ENCODE assay signal across 10 cellular contexts in genomic region chr19:7868326-7868670, GRCh38. TPM values are rescaled to one million over a fixed set of nuclear protein-coding genes. Genes with fewer than 3 reads are reported as not detected.
DNase-seq lines count a peak whose midpoint lies in the region; ATAC-seq, FAIRE-seq and TF ChIP-seq lines count a peak whose summit lies in the region.
"Had no signal": no experiment of that assay in that cellular context is flagged by ENCODE, and none has a peak within 500 bp of the region (broad histone marks: within the 10 kb centered on the region; RNA-seq: fewer than 3 reads in every experiment).

No MANE protein-coding gene starts in this region.

- H2AFZ ChIP-seq in K562 (ENCODE audit: low read depth, low read length) = peak overlapping the region; percentile 99

- TF ChIP-seq EP300 in K562 (IDR thresholded peaks at IDR 0.05; ENCODE audit: low read length) = no peak

- H3K27me3 Mint-ChIP-seq in CD8-positive, alpha-beta T cell (ENCODE audit: low read depth) = peaks cover 24% of the 10 kb centered on the region
- peaks cover 61% of the 10 kb centered on the region for H3K27me3 Mint-ChIP-seq in nephron (ENCODE audit: low read depth)

- in situ Hi-C loops in K562 (cut with MboI) = no loop called here

- 0 out of 2 replicates have a peak, but pooled peaks have one; percentile 40 for TF ChIP-seq POLR2A in K562 (conservative IDR thresholded peaks at IDR 0.05)

- WGBS in K562 (ENCODE audit: insufficient coverage, low coverage, missing lambda C conversion rate) = 2% methylated on average over 17 of the region's 21 CpGs

- POLR2A ChIA-PET in CD8-positive, alpha-beta T cell (lab: Charles Lee) = interaction anchor here (1.0 to 1.9 kb wide), 3 partner anchors 13 to 238 kb away, joined by 4 to 13 read pairs (median 7); partner anchors contain the start of genes PET100, SNAPC2 and XAB2
- POLR2A ChIA-PET in K562 (lab: Yijun Ruan, JAX) = interaction anchor here (0.6 to 2.0 kb wide), 9 partner anchors 10 to 528 kb away, joined by 3 to 16 read pairs (median 5); partner anchors contain the start of genes MAP2K7 and SNAPC2

- H3K9me3 ChIP-seq in CD8-positive, alpha-beta T cell (ENCODE audit: low read length) = no peaks in the 10 kb centered on the region
- H3K9me3 ChIP-seq in MG63 (no peaks in the 10 kb centered on the region), K562 (replicated peaks; ENCODE audit: control insufficient read depth, insufficient read depth, low read depth, low read length) (no peaks in the 10 kb centered on the region)

- H3K9me3 Mint-ChIP-seq in CD8-positive, alpha-beta T cell = no peaks in the 10 kb centered on the region
- H3K9me3 Mint-ChIP-seq in nephron = no peaks in the 10 kb centered on the region

- peak overlapping the region; percentile 61 for H3K4me3 ChIP-seq in CD8-positive, alpha-beta T cell (ENCODE audit: low read depth, low read length)
- peak overlapping the region; percentile 48 for H3K4me3 ChIP-seq in MG63
- peak overlapping the region; percentile 75 for H3K4me3 ChIP-seq in K562

- no TSS peak for BruUV-seq in K562 (replicated peaks; lab: Mats Ljungman, UMichigan)

- no peak for TF ChIP-seq CTCF in CD8-positive, alpha-beta T cell (IDR thresholded peaks at IDR 0.05)
- TF ChIP-seq CTCF in K562 (IDR thresholded peaks at IDR 0.05 in 2 of 3, conservative IDR thresholded peaks at IDR 0.05 in 1 of 3; ENCODE audit: insufficient read depth in 2 of 3, low read depth in 1 of 3, low read length in 3 of 3) = no peak
- no peak for TF ChIP-seq CTCF in nephron (IDR thresholded peaks at IDR 0.05; ENCODE audit: unreplicated experiment in 3 of 3)
- no peak for TF ChIP-seq CTCF in omental fat pad (IDR thresholded peaks at IDR 0.05)

- no peak for TF ChIP-seq RAD21 in K562 (CRISPR knock-in tag; conservative IDR thresholded peaks at IDR 0.05 in 1 of 2, IDR thresholded peaks at IDR 0.05 in 1 of 2)

- peaks cover 4% of the 10 kb centered on the region for H3K27me3 ChIP-seq in CD8-positive, alpha-beta T cell (ENCODE audit: insufficient read depth, low read length)
- H3K27me3 ChIP-seq in MG63 (peaks cover 10% of the 10 kb centered on the region), K562 (ENCODE audit: control insufficient read depth in 2 of 2, insufficient read depth in 2 of 2, low read length in 2 of 2) (no peaks in the 10 kb centered on the region; a peak in 1 of 5 replicates)

- peaks cover 41% of the 10 kb centered on the region for H3K4me1 Mint-ChIP-seq in CD8-positive, alpha-beta T cell (ENCODE audit: low read depth)
- peaks cover 12% of the 10 kb centered on the region for H3K4me1 Mint-ChIP-seq in nephron

- H4K20me1 ChIP-seq in K562 (replicated peaks; ENCODE audit: control insufficient read depth, insufficient read depth, low read length) = peaks cover 13% of the 10 kb centered on the region

- peak in 1 of 7 experiments; percentile 33 for DNase-seq in CD8-positive, alpha-beta T cell
- DNase-seq in MG63 (peak; percentile 59), K562 (ENCODE audit: extremely low read depth in 1 of 4, low spot score in 3 of 4) (peak in 2 of 4 experiments; percentile 45 to 47), LoVo (ENCODE audit: low spot score) (no peak), omental fat pad (ENCODE audit: low spot score) (no peak), ecto neural progenitor cell (ENCODE audit: low spot score) (no peak)
- no peak for DNase-seq in activated CD8-positive, alpha-beta memory T cell treated with anti-CD3 and anti-CD28 coated beads, Interleukin-2, amount 50 U/mL, for 48 hours
- DNase-seq: cerebellar nuclear complex had no signal

- H3K4me2 ChIP-seq in K562 (ENCODE audit: insufficient read depth, low read length) = peak overlapping the region; percentile 83

- CTCF ChIA-PET in CD8-positive, alpha-beta T cell (lab: Charles Lee) = interaction anchor here (0.6 to 1.9 kb wide), 11 partner anchors 9 to 76 kb away, joined by 3 to 19 read pairs (median 7); partner anchors contain the start of genes MAP2K7 and TIMM44
- CTCF ChIA-PET in K562 (lab: Yijun Ruan, JAX; ENCODE audit: low intra/inter-chr PET ratio) = interaction anchor here (1.2 kb wide), 1 partner anchor 16 kb away, joined by 3 read pairs; no protein-coding TSS in a partner anchor

- no peaks in the 10 kb centered on the region for H3K36me3 Mint-ChIP-seq in CD8-positive, alpha-beta T cell
- H3K36me3 Mint-ChIP-seq in nephron (ENCODE audit: low read depth) = no peaks in the 10 kb centered on the region

- intact Hi-C loops in CD8-positive, alpha-beta T cell (cut with DNase I, micrococcal nuclease) = loop anchor here (1.0 to 5.0 kb wide), 4 partner anchors 15 to 649 kb away; partner anchors contain the start of genes STXBP2 (in 1 of the 2) and TRAPPC5 (in 1 of the 2)
- intact Hi-C loops in K562 (cut with micrococcal nuclease) = no loop called here

- no peak overlapping the region for H3K27ac ChIP-seq in CD8-positive, alpha-beta T cell (ENCODE audit: low read depth, low read length)
- H3K27ac ChIP-seq in K562 (ENCODE audit: extremely low read depth, low read depth, low read length) = peak overlapping the region; percentile 71; the same call in 2 of the 3 replicates

- H3K4me1 ChIP-seq in CD8-positive, alpha-beta T cell (ENCODE audit: insufficient read depth, low read length) = peaks cover 58% of the 10 kb centered on the region
- peaks cover 15 to 89% of the 10 kb centered on the region in 2 experiments; a peak in 4 of 5 replicates for H3K4me1 ChIP-seq in K562 (replicated peaks in 1 of 2; ENCODE audit: control insufficient read depth in 2 of 2, insufficient read depth in 2 of 2, low read length in 2 of 2)

- H3K36me3 ChIP-seq in CD8-positive, alpha-beta T cell (ENCODE audit: insufficient read depth, low read length) = no peaks in the 10 kb centered on the region
- H3K36me3 ChIP-seq in MG63 (no peaks in the 10 kb centered on the region), K562 (ENCODE audit: control insufficient read depth, insufficient read depth, low read length) (no peaks in the 10 kb centered on the region)

- no peak overlapping the region for H3K27ac Mint-ChIP-seq in CD8-positive, alpha-beta T cell
- no peak overlapping the region for H3K27ac Mint-ChIP-seq in nephron

- H3K9ac ChIP-seq in K562 (ENCODE audit: insufficient read depth in 1 of 2, low read depth in 2 of 2, low read length in 2 of 2) = peak overlapping the region in 1 of 2 experiments; percentile 88; a peak in 3 of 4 replicates

- no peaks in the 10 kb centered on the region for H3K79me2 ChIP-seq in K562 (ENCODE audit: control insufficient read depth, insufficient read depth, low read length)

- no peak for FAIRE-seq in K562 (lab: Jason Lieb, UNC)

- no peak for ATAC-seq in CD8-positive, alpha-beta T cell
- ATAC-seq in K562 (no peak; the same call in 2 of the 3 replicates), omental fat pad (ENCODE audit: low FRiP score) (no peak)

- no peaks in the 10 kb centered on the region for H3K9me1 ChIP-seq in K562 (ENCODE audit: control insufficient read depth, insufficient read depth, low read length)

- H3K4me3 Mint-ChIP-seq in CD8-positive, alpha-beta T cell = peak overlapping the region; percentile 82
- H3K4me3 Mint-ChIP-seq in nephron = peak overlapping the region in 2 of 3 experiments; percentile 58 to 72

RNA-seq across cellular contexts. Expression of gene PRR36, which starts 5.9 kb away (rescaled TPM):
- total RNA-seq in CD8-positive, alpha-beta T cell = under 1 TPM; 0.19 to 0.47 TPM
- not detected in 2 replicates for total RNA-seq in MG63 (2014; rRNA removed; shearing (Covaris generic); ENCODE audit: low replicate concordance)
- total RNA-seq in K562 (2011; cell fraction: chromatin; rRNA removed; ENCODE audit: low replicate concordance) = 0.14 and 0.35 TPM in 2 replicates
- 0.17 and 0.26 TPM in 2 replicates for total RNA-seq in K562 (2011; cell fraction: nucleolus; rRNA removed)
- total RNA-seq in K562 (2011; cell fraction: nucleoplasm; rRNA removed) = 0.22 and 0.53 TPM in 2 replicates
- total RNA-seq in K562 (2014; rRNA removed) (0.05 TPM in 1 of 2 replicates, not detected in the other), K562 (2014; rRNA removed; fragmentation: Illumina TruSeq; extraction: Trizol) (not detected in 2 replicates), K562 (2015; rRNA removed; fragmentation: Illumina TruSeq; extraction: Trizol) (0.04 TPM in 1 of 2 replicates, not detected in the other), K562 (2021) (0.29 and 0.42 TPM in 2 replicates), omental fat pad (not detected)
- polyA plus RNA-seq in K562 (2011; rRNA removed) (0.07 TPM in 1 of 2 replicates, not detected in the other), K562 (2014; fragmentation: Illumina TruSeq; extraction: Trizol) (0.06 and 0.14 TPM in 2 replicates), K562 (2014; fragmentation: Nextera tagmentation; extraction: Ambion mirVana) (not detected), K562 (2014; rRNA removed) (not detected in 2 replicates)
- polyA plus RNA-seq in K562 (2011; cell fraction: cytosol; rRNA removed) = 0.09 and 0.13 TPM in 2 replicates
- 0.25 and 0.30 TPM in 2 replicates for polyA plus RNA-seq in K562 (2011; cell fraction: nucleus; rRNA removed)
- 0.16 and 0.22 TPM in 2 replicates for polyA plus RNA-seq in K562 (2012)
- polyA minus RNA-seq in K562 (2011; rRNA and poly(A)+ RNA removed) = 0.06 TPM in 1 of 2 replicates, not detected in the other
- 0.29 and 0.82 TPM in 2 replicates for polyA minus RNA-seq in K562 (2011; cell fraction: cytosol; rRNA and poly(A)+ RNA removed)
- polyA minus RNA-seq in K562 (2011; cell fraction: nucleus; rRNA and poly(A)+ RNA removed) = 0.11 and 0.13 TPM in 2 replicates
- total RNA-seq: subcutaneous adipose tissue had no signal

RNA-seq across cellular contexts. Expression of gene LRRC8E, which starts 20.0 kb away (rescaled TPM):
- not detected for total RNA-seq in CD8-positive, alpha-beta T cell
- total RNA-seq in MG63 (2014; rRNA removed; shearing (Covaris generic); ENCODE audit: low replicate concordance) = 11.9 and 20.1 TPM in 2 replicates
- 12.2 and 21.7 TPM in 2 replicates for total RNA-seq in K562 (2011; cell fraction: chromatin; rRNA removed; ENCODE audit: low replicate concordance)
- 17.6 and 21.2 TPM in 2 replicates for total RNA-seq in K562 (2011; cell fraction: nucleolus; rRNA removed)
- 11.2 and 13.3 TPM in 2 replicates for total RNA-seq in K562 (2011; cell fraction: nucleoplasm; rRNA removed)
- 4.8 TPM in 2 replicates for total RNA-seq in K562 (2014; rRNA removed)
- total RNA-seq in K562 (2014; rRNA removed; fragmentation: Illumina TruSeq; extraction: Trizol) = 1.4 and 3.2 TPM in 2 replicates
- total RNA-seq in K562 (2015; rRNA removed; fragmentation: Illumina TruSeq; extraction: Trizol) = 2.6 and 3.1 TPM in 2 replicates
- 5.7 and 7.1 TPM in 2 replicates for total RNA-seq in K562 (2021)
- 5.3 and 6.2 TPM in 2 replicates for polyA plus RNA-seq in K562 (2011; rRNA removed)
- 4.5 and 8.1 TPM in 2 replicates for polyA plus RNA-seq in K562 (2011; cell fraction: cytosol; rRNA removed)
- polyA plus RNA-seq in K562 (2011; cell fraction: nucleus; rRNA removed) = 4.7 and 5.5 TPM in 2 replicates
- polyA plus RNA-seq in K562 (2012) = 3.0 and 3.6 TPM in 2 replicates
- polyA plus RNA-seq in K562 (2014; fragmentation: Illumina TruSeq; extraction: Trizol) = 3.5 and 4.9 TPM in 2 replicates
- polyA plus RNA-seq in K562 (2014; fragmentation: Nextera tagmentation; extraction: Ambion mirVana) = under 1 TPM in 1 of 2 experiments, not detected in 1; 0.08 TPM
- 1.7 and 3.5 TPM in 2 replicates for polyA plus RNA-seq in K562 (2014; rRNA removed)
- polyA minus RNA-seq in K562 (2011; rRNA and poly(A)+ RNA removed) = 4.9 and 6.5 TPM in 2 replicates
- 5.1 and 6.6 TPM in 2 replicates for polyA minus RNA-seq in K562 (2011; cell fraction: cytosol; rRNA and poly(A)+ RNA removed)
- polyA minus RNA-seq in K562 (2011; cell fraction: nucleus; rRNA and poly(A)+ RNA removed) = 2.3 and 3.1 TPM in 2 replicates
- 1 to 10 TPM in 3 of 4 donors, under 1 TPM in 1; 0.79 to 6.5 (median 3.0) TPM for total RNA-seq in omental fat pad

RNA-seq across cellular contexts. Expression of gene MAP2K7, which starts 35.4 kb away (rescaled TPM):
- 100 to 1,000 TPM; 127 to 135 TPM for total RNA-seq in CD8-positive, alpha-beta T cell
- total RNA-seq in MG63 (2014; rRNA removed; shearing (Covaris generic); ENCODE audit: low replicate concordance) = 21.2 and 38.6 TPM in 2 replicates
- total RNA-seq in K562 (2011; cell fraction: chromatin; rRNA removed; ENCODE audit: low replicate concordance) = 34.2 and 92.8 TPM in 2 replicates
- total RNA-seq in K562 (2011; cell fraction: nucleolus; rRNA removed) = 57.2 and 57.4 TPM in 2 replicates
- 41.1 and 52.7 TPM in 2 replicates for total RNA-seq in K562 (2011; cell fraction: nucleoplasm; rRNA removed)
- total RNA-seq in K562 (2014; rRNA removed) = 19.4 and 23.9 TPM in 2 replicates
- total RNA-seq in K562 (2014; rRNA removed; fragmentation: Illumina TruSeq; extraction: Trizol) = 3.1 and 4.1 TPM in 2 replicates
- 11.3 and 12.3 TPM in 2 replicates for total RNA-seq in K562 (2015; rRNA removed; fragmentation: Illumina TruSeq; extraction: Trizol)
- 43.8 and 45.8 TPM in 2 replicates for total RNA-seq in K562 (2021)
- 14.9 and 15.7 TPM in 2 replicates for polyA plus RNA-seq in K562 (2011; rRNA removed)
- 16.0 and 27.0 TPM in 2 replicates for polyA plus RNA-seq in K562 (2011; cell fraction: cytosol; rRNA removed)
- 39.0 and 61.8 TPM in 2 replicates for polyA plus RNA-seq in K562 (2011; cell fraction: nucleus; rRNA removed)
- polyA plus RNA-seq in K562 (2012) = 29.3 and 31.2 TPM in 2 replicates
- polyA plus RNA-seq in K562 (2014; fragmentation: Illumina TruSeq; extraction: Trizol) = 14.1 and 27.3 TPM in 2 replicates
- under 1 TPM; 0.51 to 0.99 TPM for polyA plus RNA-seq in K562 (2014; fragmentation: Nextera tagmentation; extraction: Ambion mirVana)
- 37.6 and 40.1 TPM in 2 replicates for polyA plus RNA-seq in K562 (2014; rRNA removed)
- 4.7 and 7.6 TPM in 2 replicates for polyA minus RNA-seq in K562 (2011; rRNA and poly(A)+ RNA removed)
- polyA minus RNA-seq in K562 (2011; cell fraction: cytosol; rRNA and poly(A)+ RNA removed) = 17.0 and 17.8 TPM in 2 replicates
- 14.3 and 15.6 TPM in 2 replicates for polyA minus RNA-seq in K562 (2011; cell fraction: nucleus; rRNA and poly(A)+ RNA removed)
- 10 to 100 TPM; 12.9 to 13.7 (median 13.6) TPM for total RNA-seq in omental fat pad

RNA-seq across cellular contexts. Expression of gene EVI5L, which starts 38.3 kb away (rescaled TPM):
- total RNA-seq in CD8-positive, alpha-beta T cell = 1 to 10 TPM; 4.1 to 4.2 TPM
- total RNA-seq in MG63 (2014; rRNA removed; shearing (Covaris generic); ENCODE audit: low replicate concordance) = 21.4 and 31.0 TPM in 2 replicates
- total RNA-seq in K562 (2011; cell fraction: chromatin; rRNA removed; ENCODE audit: low replicate concordance) = 2.9 and 11.6 TPM in 2 replicates
- 6.2 and 7.6 TPM in 2 replicates for total RNA-seq in K562 (2011; cell fraction: nucleolus; rRNA removed)
- total RNA-seq in K562 (2011; cell fraction: nucleoplasm; rRNA removed) = 3.4 and 4.6 TPM in 2 replicates
- 1.0 and 1.1 TPM in 2 replicates for total RNA-seq in K562 (2014; rRNA removed)
- total RNA-seq in K562 (2014; rRNA removed; fragmentation: Illumina TruSeq; extraction: Trizol) = 0.13 and 0.76 TPM in 2 replicates
- 0.53 and 0.69 TPM in 2 replicates for total RNA-seq in K562 (2015; rRNA removed; fragmentation: Illumina TruSeq; extraction: Trizol)
- total RNA-seq in K562 (2021) = 1.8 and 1.9 TPM in 2 replicates
- polyA plus RNA-seq in K562 (2011; rRNA removed) = 1.4 and 2.8 TPM in 2 replicates
- 2.5 and 3.6 TPM in 2 replicates for polyA plus RNA-seq in K562 (2011; cell fraction: cytosol; rRNA removed)
- 4.8 and 5.7 TPM in 2 replicates for polyA plus RNA-seq in K562 (2011; cell fraction: nucleus; rRNA removed)
- polyA plus RNA-seq in K562 (2012) = 1.2 and 5.4 TPM in 2 replicates
- polyA plus RNA-seq in K562 (2014; fragmentation: Illumina TruSeq; extraction: Trizol) = 1.5 TPM in 2 replicates
- not detected for polyA plus RNA-seq in K562 (2014; fragmentation: Nextera tagmentation; extraction: Ambion mirVana)
- polyA plus RNA-seq in K562 (2014; rRNA removed) = 1.00 and 1.2 TPM in 2 replicates
- 2.9 and 3.4 TPM in 2 replicates for polyA minus RNA-seq in K562 (2011; rRNA and poly(A)+ RNA removed)
- polyA minus RNA-seq in K562 (2011; cell fraction: cytosol; rRNA and poly(A)+ RNA removed) = 3.0 and 3.9 TPM in 2 replicates
- 3.5 and 5.4 TPM in 2 replicates for polyA minus RNA-seq in K562 (2011; cell fraction: nucleus; rRNA and poly(A)+ RNA removed)
- total RNA-seq in omental fat pad = 10 to 100 TPM in 1 of 4 donors, 1 to 10 TPM in 3; 6.9 to 10.8 (median 7.9) TPM

RNA-seq across cellular contexts. Expression of gene TGFBR3L, which starts 46.3 kb away (rescaled TPM):
- 1 to 10 TPM; 2.1 to 2.7 TPM for total RNA-seq in CD8-positive, alpha-beta T cell
- 0.46 TPM in 1 of 2 replicates, not detected in the other for total RNA-seq in MG63 (2014; rRNA removed; shearing (Covaris generic); ENCODE audit: low replicate concordance)
- 0.69 TPM in 1 of 2 replicates, not detected in the other for total RNA-seq in K562 (2011; cell fraction: chromatin; rRNA removed; ENCODE audit: low replicate concordance)
- 0.33 TPM in 1 of 2 replicates, not detected in the other for total RNA-seq in K562 (2011; cell fraction: nucleolus; rRNA removed)
- not detected in 2 replicates for total RNA-seq in K562 (2011; cell fraction: nucleoplasm; rRNA removed)
- total RNA-seq in K562 (2014; rRNA removed) (not detected in 2 replicates), K562 (2014; rRNA removed; fragmentation: Illumina TruSeq; extraction: Trizol) (not detected in 2 replicates), K562 (2015; rRNA removed; fragmentation: Illumina TruSeq; extraction: Trizol) (not detected in 2 replicates), K562 (2021) (0.18 TPM in 1 of 2 replicates, not detected in the other), omental fat pad (not detected)
- polyA plus RNA-seq in K562 (2011; rRNA removed) (0.08 TPM in 1 of 2 replicates, not detected in the other), K562 (2014; fragmentation: Illumina TruSeq; extraction: Trizol) (not detected in 2 replicates), K562 (2014; fragmentation: Nextera tagmentation; extraction: Ambion mirVana) (not detected), K562 (2014; rRNA removed) (not detected in 2 replicates)
- 0.09 TPM in 2 replicates for polyA plus RNA-seq in K562 (2011; cell fraction: cytosol; rRNA removed)
- 0.15 and 0.58 TPM in 2 replicates for polyA plus RNA-seq in K562 (2011; cell fraction: nucleus; rRNA removed)
- 0.26 and 0.28 TPM in 2 replicates for polyA plus RNA-seq in K562 (2012)
- polyA minus RNA-seq in K562 (2011; rRNA and poly(A)+ RNA removed) = not detected in 2 replicates
- polyA minus RNA-seq in K562 (2011; cell fraction: cytosol; rRNA and poly(A)+ RNA removed) = not detected in 2 replicates
- not detected in 2 replicates for polyA minus RNA-seq in K562 (2011; cell fraction: nucleus; rRNA and poly(A)+ RNA removed)
- total RNA-seq: subcutaneous adipose tissue had no signal
